17 cellular contexts compared by ENCODE assay signal in the genomic region with DNA sequence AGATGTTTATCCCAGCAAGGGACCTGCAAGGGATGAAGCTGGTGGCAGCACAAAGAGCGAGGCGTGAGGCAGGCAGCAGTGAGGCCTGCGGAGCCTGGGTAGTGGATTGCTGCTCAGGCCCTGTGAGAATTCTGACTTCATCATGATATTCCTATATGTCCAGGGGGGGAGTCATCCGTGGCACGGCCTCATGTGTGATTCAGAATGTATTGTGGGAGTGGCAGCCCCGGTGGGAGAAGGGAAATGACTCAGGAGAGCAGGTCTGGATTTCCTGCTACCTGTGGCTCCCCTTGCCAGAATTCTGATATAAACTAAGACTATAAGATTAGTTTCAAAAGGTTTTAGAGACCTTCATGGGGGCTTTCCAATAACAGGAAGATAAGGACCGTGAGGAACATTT.
"Had no signal": no experiment of that assay in that cellular context is flagged by ENCODE, and none has a peak within 500 bp of the region (broad histone marks: within the 10 kb centered on the region; RNA-seq: fewer than 3 reads in every experiment).

No MANE protein-coding gene starts in this region.

- H3K27me3 ChIP-seq: body of pancreas, neural progenitor cell, pancreas had no signal

- H3K27ac ChIP-seq: body of pancreas, coronary artery, neural progenitor cell, pancreas had no signal

- H3K4me3 ChIP-seq: body of pancreas, coronary artery, neural progenitor cell, pancreas had no signal

- H3K4me1 Mint-ChIP-seq: activated naive CD8-positive, alpha-beta T cell treated with anti-CD3 and anti-CD28 coated beads for 36 hours; central memory CD8-positive, alpha-beta T cell; stimulated activated effector memory CD8-positive, alpha-beta T cell treated with anti-CD3 and anti-CD28 coated beads, Interleukin-12 subunit alpha, Interleukin-12 subunit beta, amount 100 ng/mL, for 72 hours had no signal

- DNase-seq: activated CD4-positive, alpha-beta T cell treated with anti-CD3 and anti-CD28 coated beads, Interleukin-2, amount 50 U/mL, for 1 hour; activated naive CD8-positive, alpha-beta T cell treated with anti-CD3 and anti-CD28 coated beads for 36 hours; amygdala; body of pancreas; foreskin melanocyte; head of caudate nucleus; pancreas; stimulated activated CD4-positive, alpha-beta T cell treated with anti-CD3 and anti-CD28 coated beads, Interleukin-12 subunit alpha, Interleukin-12 subunit beta, amount 100 ng/mL, for 4 hours; stimulated activated CD4-positive, alpha-beta T cell treated with anti-CD3 and anti-CD28 coated beads, Interleukin-2, amount 100 ng/mL, for 24 hours had no signal

- ATAC-seq: activated CD4-positive, CD25-positive, alpha-beta regulatory T cell treated with anti-CD3 and anti-CD28 coated beads, Interleukin-2, amount 50 U/mL, for 24 hours; body of pancreas; left lobe of liver; pancreas; stimulated activated effector memory CD8-positive, alpha-beta T cell treated with anti-CD3 and anti-CD28 coated beads, Interleukin-12 subunit alpha, Interleukin-12 subunit beta, amount 100 ng/mL, for 72 hours had no signal

- H3K4me3 Mint-ChIP-seq: activated naive CD8-positive, alpha-beta T cell treated with anti-CD3 and anti-CD28 coated beads for 36 hours; activated T-helper 1 cell treated with anti-CD3 and anti-CD28 coated beads, Interleukin-12 subunit alpha, Interleukin-12 subunit beta, Interleukin-2, Interleukin-4 antibody, amounts not matched to agents 30 ng/mL and 10 ng/mL and 1 ng/mL, durations not matched to agents 14 hours and 24 hours and 36 hours; central memory CD8-positive, alpha-beta T cell; neural progenitor cell; stimulated activated effector memory CD8-positive, alpha-beta T cell treated with anti-CD3 and anti-CD28 coated beads, Interleukin-12 subunit alpha, Interleukin-12 subunit beta, amount 100 ng/mL, for 72 hours; T-helper 2 cell treated with Interferon-gamma antibody and Interleukin-4, amounts not matched to agents 5 μg/mL and 100 μg/mL, for 36 hours had no signal

- H3K9me3 ChIP-seq: body of pancreas, pancreas had no signal

- H3K36me3 Mint-ChIP-seq: activated naive CD8-positive, alpha-beta T cell treated with anti-CD3 and anti-CD28 coated beads for 36 hours; neural progenitor cell; stimulated activated effector memory CD8-positive, alpha-beta T cell treated with anti-CD3 and anti-CD28 coated beads, Interleukin-12 subunit alpha, Interleukin-12 subunit beta, amount 100 ng/mL, for 72 hours had no signal

- H3K27me3 Mint-ChIP-seq: activated naive CD8-positive, alpha-beta T cell treated with anti-CD3 and anti-CD28 coated beads for 36 hours had no signal

- H3K36me3 ChIP-seq: neural progenitor cell, pancreas had no signal

- H3K9me3 Mint-ChIP-seq: activated T-helper 1 cell treated with anti-CD3 and anti-CD28 coated beads, Interleukin-12 subunit alpha, Interleukin-12 subunit beta, Interleukin-2, Interleukin-4 antibody, amounts not matched to agents 30 ng/mL and 10 ng/mL and 1 ng/mL, durations not matched to agents 14 hours and 24 hours and 36 hours; central memory CD8-positive, alpha-beta T cell; neural progenitor cell; T-helper 2 cell treated with Interferon-gamma antibody and Interleukin-4, amounts not matched to agents 5 μg/mL and 100 μg/mL, for 36 hours had no signal

- H3K27ac Mint-ChIP-seq: activated naive CD8-positive, alpha-beta T cell treated with anti-CD3 and anti-CD28 coated beads for 36 hours; activated T-helper 1 cell treated with anti-CD3 and anti-CD28 coated beads, Interleukin-12 subunit alpha, Interleukin-12 subunit beta, Interleukin-2, Interleukin-4 antibody, amounts not matched to agents 30 ng/mL and 10 ng/mL and 1 ng/mL, durations not matched to agents 14 hours and 24 hours and 36 hours; neural progenitor cell; stimulated activated effector memory CD8-positive, alpha-beta T cell treated with anti-CD3 and anti-CD28 coated beads, Interleukin-12 subunit alpha, Interleukin-12 subunit beta, amount 100 ng/mL, for 72 hours; T-helper 2 cell treated with Interferon-gamma antibody and Interleukin-4, amounts not matched to agents 5 μg/mL and 100 μg/mL, for 36 hours had no signal

- H3K4me1 ChIP-seq: body of pancreas, pancreas had no signal
